In the genomic region with DNA sequence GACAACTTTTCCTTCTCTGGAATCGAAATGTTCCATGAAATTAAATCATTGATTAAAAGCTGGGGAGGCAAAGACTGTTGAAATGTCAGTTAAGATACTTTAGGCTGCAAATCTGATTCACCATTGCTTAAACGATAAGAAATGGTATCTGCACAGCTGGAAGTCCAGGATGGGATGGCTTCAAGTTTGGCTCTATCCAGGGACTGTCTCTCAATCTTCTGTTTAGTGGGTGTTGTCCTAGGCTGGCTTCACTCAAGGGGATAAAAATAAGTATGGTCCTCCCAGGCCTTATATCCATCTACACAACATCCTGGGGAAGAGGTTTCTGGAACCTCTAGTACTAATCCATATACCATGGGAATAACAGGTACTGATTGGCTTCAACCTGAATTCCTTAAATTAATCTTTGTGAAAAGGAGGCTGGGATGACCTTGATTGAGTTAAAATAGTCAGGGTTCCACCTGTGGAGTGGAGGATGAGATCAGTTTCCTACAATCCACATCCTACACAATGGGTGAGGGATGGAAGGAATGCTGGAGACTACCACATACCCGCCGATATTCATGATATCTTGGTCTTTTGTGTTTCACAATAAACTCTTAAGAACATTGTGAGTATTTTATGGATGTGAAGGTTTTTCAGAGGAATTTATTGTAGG, we compare ENCODE assay signal across 21 cellular contexts.
DNase-seq lines count a peak whose midpoint lies in the region; ATAC-seq, FAIRE-seq and TF ChIP-seq lines count a peak whose summit lies in the region.
"Had no signal": no experiment of that assay in that cellular context is flagged by ENCODE, and none has a peak within 500 bp of the region (broad histone marks: within the 10 kb centered on the region; RNA-seq: fewer than 3 reads in every experiment).

No MANE protein-coding gene starts in this region.

- no peak overlapping the region for H2BK15ac ChIP-seq in mesendoderm (replicated peaks; ENCODE audit: low read depth)

- peak overlapping the region; percentile 47 for H3K18ac ChIP-seq in mesendoderm (ENCODE audit: low read length)

- H3K23ac ChIP-seq in mesendoderm (ENCODE audit: low read length) = no peak overlapping the region

- H3K4me1 ChIP-seq in HUES48 (ENCODE audit: control insufficient read depth, insufficient read depth, low read length) (peaks cover 46% of the 10 kb centered on the region), esophagus muscularis mucosa (no peaks in the 10 kb centered on the region), mesendoderm (ENCODE audit: control insufficient read depth, low read depth, low read length) (peaks cover 11% of the 10 kb centered on the region), stomach (no peaks in the 10 kb centered on the region)
- H3K4me1 ChIP-seq: A549; BE2C; BLaER1 treated with 17β-estradiol and CSF1 and Interleukin-3, amounts not matched to agents 10 nM and 100 nM had no signal

- no peak for TF ChIP-seq POLR2A in esophagus muscularis mucosa (IDR thresholded peaks at IDR 0.05; ENCODE audit: low read depth)
- no peak for TF ChIP-seq POLR2A in stomach (IDR thresholded peaks at IDR 0.05)

- no peak overlapping the region for H3K4ac ChIP-seq in mesendoderm (ENCODE audit: low read depth, low read length)

- peak overlapping the region; percentile 21 for H4K5ac ChIP-seq in mesendoderm (ENCODE audit: low read length)

- peak overlapping the region; percentile 96 for H2BK120ac ChIP-seq in mesendoderm (ENCODE audit: low read depth, low read length)

- intact Hi-C loops in esophagus muscularis mucosa (cut with DNase I) = no loop called here
- intact Hi-C loops in stomach (cut with DNase I; ENCODE audit: low total_unique reads) = no loop called here

- TF ChIP-seq EP300 in esophagus muscularis mucosa (IDR thresholded peaks at IDR 0.05) (no peak), stomach (IDR thresholded peaks at IDR 0.05) (no peak)

- H3K4me2 ChIP-seq in mesendoderm (ENCODE audit: low read length) = no peak overlapping the region
- H3K4me2 ChIP-seq: A549; BLaER1 treated with 17β-estradiol and CSF1 and Interleukin-3, amounts not matched to agents 10 nM and 100 nM had no signal

- no peak overlapping the region for H3K4me3 ChIP-seq in HUES48 (ENCODE audit: low read depth, low read length)
- no peak overlapping the region for H3K4me3 ChIP-seq in esophagus muscularis mucosa
- H3K4me3 ChIP-seq in mesendoderm (ENCODE audit: low read length) = no peak overlapping the region
- H3K4me3 ChIP-seq in stomach = no peak overlapping the region
- H3K4me3 ChIP-seq: A549; BLaER1 treated with 17β-estradiol and CSF1 and Interleukin-3, amounts not matched to agents 10 nM and 100 nM had no signal

- peak overlapping the region; percentile 48 for H2AK5ac ChIP-seq in mesendoderm (ENCODE audit: low read length)

- no peak overlapping the region for H3K9ac ChIP-seq in HUES48 (ENCODE audit: low read depth, low read length)
- H3K9ac ChIP-seq in mesendoderm (ENCODE audit: low read length) = peak overlapping the region; percentile 24
- H3K9ac ChIP-seq: BLaER1 treated with 17β-estradiol and CSF1 and Interleukin-3, amounts not matched to agents 10 nM and 100 nM had no signal

- TF ChIP-seq CTCF in esophagus muscularis mucosa (IDR thresholded peaks at IDR 0.05) (no peak), stomach (IDR thresholded peaks at IDR 0.05) (no peak)

- no peak for ATAC-seq in HG03520 (IDR thresholded peaks at IDR 0.05; ENCODE audit: unreplicated experiment)
- ATAC-seq: A549 had no signal

- H2BK5ac ChIP-seq in mesendoderm (ENCODE audit: low read length) = peak overlapping the region; percentile 92

- peak; percentile 68 for DNase-seq in esophagus muscularis mucosa (ENCODE audit: extremely low spot score)
- peak; percentile 96 for DNase-seq in mesendoderm
- no peak for DNase-seq in stomach
- DNase-seq in D341Med (ENCODE audit: low spot score) = no peak
- DNase-seq: 8988T; ACHN; AML-193; BE2C; CD4-positive, alpha-beta T cell; CD8-positive, alpha-beta memory T cell; DMS79 treated with DMSO at 0.1 percent for 48 hours; GF-D8; H7; HCEC 1CT had no signal

- H4K8ac ChIP-seq in mesendoderm (ENCODE audit: low read depth, low read length) = no peak overlapping the region

- 92% methylated on average over 4 of the region's 4 CpGs for WGBS in esophagus muscularis mucosa
- no CpG with 5 or more reads among the region's 4 CpGs for WGBS in mesendoderm (ENCODE audit: extremely low coverage, insufficient coverage, low lambda C conversion rate)
- WGBS in stomach, 5 donors = 72 to 82% (median 75%) methylated on average over 4 of the region's 4 CpGs

- H3K79me2 ChIP-seq in mesendoderm (ENCODE audit: control insufficient read depth, insufficient read depth, low read length) = no peaks in the 10 kb centered on the region

- H3K27ac ChIP-seq in HUES48 (ENCODE audit: low read depth, low read length) = peak overlapping the region; percentile 66
- no peak overlapping the region for H3K27ac ChIP-seq in esophagus muscularis mucosa (replicated peaks in 1 of 4)
- H3K27ac ChIP-seq in mesendoderm (ENCODE audit: low read depth, low read length) = peak overlapping the region; percentile 94
- no peak overlapping the region for H3K27ac ChIP-seq in stomach
- H3K27ac ChIP-seq: A549; BLaER1 treated with 17β-estradiol and CSF1 and Interleukin-3, amounts not matched to agents 10 nM and 100 nM had no signal

- no peaks in the 10 kb centered on the region for H3K79me1 ChIP-seq in mesendoderm (ENCODE audit: low read length)

- FAIRE-seq in TTC549 (lab: Jason Lieb, UNC) = peak; percentile 43
- FAIRE-seq: A549, GM12891, H1 had no signal

- H3K36me3 ChIP-seq in HUES48 (ENCODE audit: control insufficient read depth, insufficient read depth, low read length) = no peaks in the 10 kb centered on the region
- no peaks in the 10 kb centered on the region for H3K36me3 ChIP-seq in esophagus muscularis mucosa
- H3K36me3 ChIP-seq in mesendoderm (ENCODE audit: control insufficient read depth, insufficient read depth, low read length) = no peaks in the 10 kb centered on the region
- no peaks in the 10 kb centered on the region for H3K36me3 ChIP-seq in stomach
- H3K36me3 ChIP-seq: BE2C; BLaER1 treated with 17β-estradiol and CSF1 and Interleukin-3, amounts not matched to agents 10 nM and 100 nM had no signal

- no peaks in the 10 kb centered on the region for H3K27me3 ChIP-seq in HUES48 (ENCODE audit: control insufficient read depth, insufficient read depth, low read length)
- H3K27me3 ChIP-seq in esophagus muscularis mucosa = no peaks in the 10 kb centered on the region
- no peaks in the 10 kb centered on the region for H3K27me3 ChIP-seq in mesendoderm (ENCODE audit: insufficient read depth, low read length, poor library complexity)
- H3K27me3 ChIP-seq in stomach = no peaks in the 10 kb centered on the region
- H3K27me3 ChIP-seq: BE2C; BLaER1 treated with 17β-estradiol and CSF1 and Interleukin-3, amounts not matched to agents 10 nM and 100 nM had no signal

- H3K9me3 ChIP-seq in HUES48 (ENCODE audit: control insufficient read depth, insufficient read depth, low read length) (no peaks in the 10 kb centered on the region), esophagus muscularis mucosa (no peaks in the 10 kb centered on the region), stomach (no peaks in the 10 kb centered on the region)
- H3K9me3 ChIP-seq: A549; BE2C; BLaER1 treated with 17β-estradiol and CSF1 and Interleukin-3, amounts not matched to agents 10 nM and 100 nM had no signal

- peak overlapping the region; percentile 61 for H3K56ac ChIP-seq in mesendoderm (ENCODE audit: low read length)

Comparison
In these comparisons a context has a peak if more than half of its experiments do, and no peak if none do; other contexts are left out.
1. H3K27ac ChIP-seq: peak in HUES48 (single experiment) and mesendoderm (single experiment); none in esophagus muscularis mucosa (0 of 4) and stomach (0 of 5).
2. DNase-seq: peak in esophagus muscularis mucosa (single experiment) and mesendoderm (single experiment); none in stomach (single experiment) and D341Med (single experiment).